12 cellular contexts compared by ENCODE assay signal in genomic region chr16:20470732-20471131, GRCh38. TPM values are rescaled to one million over a fixed set of nuclear protein-coding genes. Genes with fewer than 3 reads are reported as not detected.
"Had no signal": no experiment of that assay in that cellular context is flagged by ENCODE, and none has a peak within 500 bp of the region (broad histone marks: within the 10 kb centered on the region; RNA-seq: fewer than 3 reads in every experiment).

No MANE protein-coding gene starts in this region.

RNA-seq across cellular contexts. Expression of gene ACSM2A, which starts 19.4 kb away (rescaled TPM):
- total RNA-seq: activated B cell treated with CpG ODN at 0.5 μM for 24 hours; activated CD4-positive, alpha-beta memory T cell treated with anti-CD3 and anti-CD28 coated beads for 36 hours; activated CD4-positive, alpha-beta memory T cell treated with anti-CD3 and anti-CD28 coated beads, Interleukin-2, amount 10 ng/mL, durations not matched to agents 7 days and 5 days; activated CD4-positive, alpha-beta T cell treated with anti-CD3 and anti-CD28 coated beads, Interleukin-2, amount 10 ng/mL, durations not matched to agents 24 days and 14 days; activated CD4-positive, alpha-beta T cell treated with anti-CD3 and anti-CD28 coated beads, Interleukin-2, amount 10 ng/mL, durations not matched to agents 7 days and 5 days; activated CD8-positive, alpha-beta memory T cell treated with anti-CD3 and anti-CD28 coated beads for 36 hours; activated CD8-positive, alpha-beta T cell treated with anti-CD3 and anti-CD28 coated beads for 36 hours; activated CD8-positive, alpha-beta T cell treated with anti-CD3 and anti-CD28 coated beads, Interleukin-2, amount 10 ng/mL, durations not matched to agents 7 days and 5 days; T-helper 1 cell treated with Interleukin-12 subunit alpha and Interleukin-12 subunit beta and Interleukin-4 antibody, amounts not matched to agents 30 ng/mL and 1 ng/mL, for 36 hours; T-helper 17 cell; T-helper 2 cell treated with Interferon-gamma antibody and Interleukin-4, amounts not matched to agents 100 ng/mL and 5 ng/mL, for 36 hours; WTC11 had no signal
